12 cellular contexts compared by ENCODE assay signal in genomic region chr17:42009170-42009569, GRCh38. TPM values are rescaled to one million over a fixed set of nuclear protein-coding genes. Genes with fewer than 3 reads are reported as not detected.
DNase-seq lines count a peak whose midpoint lies in the region; TF ChIP-seq lines count a peak whose summit lies in the region.
"Had no signal": no experiment of that assay in that cellular context is flagged by ENCODE, and none has a peak within 500 bp of the region (broad histone marks: within the 10 kb centered on the region; RNA-seq: fewer than 3 reads in every experiment).

No MANE protein-coding gene starts in this region.

- H3K36me3 Mint-ChIP-seq in activated CD4-positive, alpha-beta T cell treated with anti-CD3 and anti-CD28 coated beads, Interleukin-2, amount 10 ng/mL, durations not matched to agents 24 days and 14 days (ENCODE audit: low read depth): peaks cover 23% of the 10 kb centered on the region

- intact Hi-C loops in activated CD4-positive, alpha-beta T cell treated with anti-CD3 and anti-CD28 coated beads, Interleukin-2, amount 10 ng/mL, durations not matched to agents 24 days and 14 days (cut with micrococcal nuclease): no loop called here
- intact Hi-C loops in ascending aorta (cut with DNase I): no loop called here

- H3K9me3 Mint-ChIP-seq in activated CD4-positive, alpha-beta T cell treated with anti-CD3 and anti-CD28 coated beads, Interleukin-2, amount 10 ng/mL, durations not matched to agents 24 days and 14 days: no peaks in the 10 kb centered on the region
- H3K9me3 Mint-ChIP-seq: T-helper 1 cell treated with Interleukin-12 subunit alpha and Interleukin-12 subunit beta and Interleukin-4 antibody, amounts not matched to agents 30 μg/mL and 1 μg/mL, for 36 hours had no signal

- no peaks in the 10 kb centered on the region for H3K27me3 Mint-ChIP-seq in activated CD4-positive, alpha-beta T cell treated with anti-CD3 and anti-CD28 coated beads, Interleukin-2, amount 10 ng/mL, durations not matched to agents 24 days and 14 days

- TF ChIP-seq CTCF in retinal pigment epithelial cell (conservative IDR thresholded peaks at IDR 0.05; ENCODE audit: low read depth, low read length): peak; percentile 9
- TF ChIP-seq CTCF in BE2C (IDR thresholded peaks at IDR 0.05; ENCODE audit: low read depth, low read length): no peak; the same call in 1 of the 2 replicates
- TF ChIP-seq CTCF in ascending aorta (IDR thresholded peaks at IDR 0.05): no peak

- H3K4me1 ChIP-seq in iPS-20b (ENCODE audit: insufficient read depth, low read length) (peaks cover 24% of the 10 kb centered on the region), BE2C (no peaks in the 10 kb centered on the region), ascending aorta (peaks cover 0 to 32% of the 10 kb centered on the region in 2 donors)

- peak overlapping the region; percentile 16 for H3K27ac ChIP-seq in iPS-20b (ENCODE audit: low read length)
- no peak overlapping the region for H3K27ac ChIP-seq in ascending aorta

- peaks cover 15% of the 10 kb centered on the region for H3K36me3 ChIP-seq in iPS-20b (ENCODE audit: insufficient read depth, low read depth, low read length)
- H3K36me3 ChIP-seq in BE2C: peaks cover 10% of the 10 kb centered on the region
- H3K36me3 ChIP-seq in ascending aorta: peaks cover 4% of the 10 kb centered on the region in 2 donors

- H3K4me3 Mint-ChIP-seq in activated CD4-positive, alpha-beta T cell treated with anti-CD3 and anti-CD28 coated beads, Interleukin-2, amount 10 ng/mL, durations not matched to agents 24 days and 14 days: no peak overlapping the region
- H3K4me3 Mint-ChIP-seq: T-helper 1 cell treated with Interleukin-12 subunit alpha and Interleukin-12 subunit beta and Interleukin-4 antibody, amounts not matched to agents 30 μg/mL and 1 μg/mL, for 36 hours had no signal

- no peaks in the 10 kb centered on the region for H3K9me3 ChIP-seq in iPS-20b (ENCODE audit: insufficient read depth, low read depth, low read length)
- H3K9me3 ChIP-seq in BE2C: no peaks in the 10 kb centered on the region
- no peaks in the 10 kb centered on the region for H3K9me3 ChIP-seq in ascending aorta

- peak overlapping the region; percentile 7; the same call in 1 of the 2 replicates for H3K9ac ChIP-seq in iPS-20b (ENCODE audit: low read depth, low read length)

- no peak overlapping the region for H3K4me3 ChIP-seq in iPS-20b (ENCODE audit: low read length)
- H3K4me3 ChIP-seq in retinal pigment epithelial cell (ENCODE audit: low read length): no peak overlapping the region
- no peak overlapping the region for H3K4me3 ChIP-seq in BE2C (ENCODE audit: low read depth, low read length)
- no peak overlapping the region for H3K4me3 ChIP-seq in ascending aorta

- H3K27me3 ChIP-seq in iPS-20b (ENCODE audit: insufficient read depth, low read length): no peaks in the 10 kb centered on the region
- no peaks in the 10 kb centered on the region for H3K27me3 ChIP-seq in BE2C
- no peaks in the 10 kb centered on the region for H3K27me3 ChIP-seq in ascending aorta

- peaks cover 36% of the 10 kb centered on the region for H3K4me1 Mint-ChIP-seq in activated CD4-positive, alpha-beta T cell treated with anti-CD3 and anti-CD28 coated beads, Interleukin-2, amount 10 ng/mL, durations not matched to agents 24 days and 14 days

- DNase-seq in activated CD4-positive, alpha-beta T cell treated with anti-CD3 and anti-CD28 coated beads, Interleukin-2, amount 10 ng/mL, durations not matched to agents 24 days and 14 days: no peak
- no peak for DNase-seq in activated CD4-positive, alpha-beta T cell treated with anti-CD3 and anti-CD28 coated beads, Interleukin-2, amount 50 U/mL, for 4 hours
- DNase-seq in amygdala (lab: John Stamatoyannopoulos, UW): peak in 49 of 56 donors; percentile 6 to 84 (median 47)
- DNase-seq in retinal pigment epithelial cell (ENCODE audit: low read depth): no peak
- DNase-seq in DMS114 treated with DMSO at 0.1 percent for 48 hours (lab: John Stamatoyannopoulos, UW; ENCODE audit: unreplicated experiment): no peak
- no peak for DNase-seq in BE2C
- DNase-seq in ascending aorta (ENCODE audit: low spot score in 2 of 2): no peak
- DNase-seq: effector CD4-positive, alpha-beta T cell; KG1; NCI-H526 had no signal

- H3K27ac Mint-ChIP-seq in activated CD4-positive, alpha-beta T cell treated with anti-CD3 and anti-CD28 coated beads, Interleukin-2, amount 10 ng/mL, durations not matched to agents 24 days and 14 days: peak overlapping the region; percentile 29
- H3K27ac Mint-ChIP-seq: T-helper 1 cell treated with Interleukin-12 subunit alpha and Interleukin-12 subunit beta and Interleukin-4 antibody, amounts not matched to agents 30 μg/mL and 1 μg/mL, for 36 hours had no signal

RNA-seq across cellular contexts. Expression of gene DNAJC7, which starts 8.1 kb away (rescaled TPM):
- total RNA-seq in activated CD4-positive, alpha-beta T cell treated with anti-CD3 and anti-CD28 coated beads, Interleukin-2, amount 10 ng/mL, durations not matched to agents 24 days and 14 days: 121 and 128 TPM in 2 replicates
- polyA plus RNA-seq in BE2C (2012; ENCODE audit: insufficient read depth, insufficient read length, low read depth): 202 TPM
- total RNA-seq in ascending aorta: 79.7 TPM

RNA-seq across cellular contexts. Expression of gene NKIRAS2, which starts 10.7 kb away (rescaled TPM):
- total RNA-seq in activated CD4-positive, alpha-beta T cell treated with anti-CD3 and anti-CD28 coated beads, Interleukin-2, amount 10 ng/mL, durations not matched to agents 24 days and 14 days: 29.5 and 30.3 TPM in 2 replicates
- polyA plus RNA-seq in BE2C (2012; ENCODE audit: insufficient read depth, insufficient read length, low read depth): 301 TPM
- total RNA-seq in ascending aorta: 63.6 TPM

RNA-seq across cellular contexts. Expression of gene C17orf113, which starts 41.2 kb away (rescaled TPM):
- 0.05 and 0.07 TPM in 2 replicates for total RNA-seq in activated CD4-positive, alpha-beta T cell treated with anti-CD3 and anti-CD28 coated beads, Interleukin-2, amount 10 ng/mL, durations not matched to agents 24 days and 14 days
- 5.3 TPM for polyA plus RNA-seq in BE2C (2012; ENCODE audit: insufficient read depth, insufficient read length, low read depth)
- 0.21 TPM for total RNA-seq in ascending aorta

RNA-seq across cellular contexts. Expression of gene CNP, which starts 42.6 kb away (rescaled TPM):
- total RNA-seq in activated CD4-positive, alpha-beta T cell treated with anti-CD3 and anti-CD28 coated beads, Interleukin-2, amount 10 ng/mL, durations not matched to agents 24 days and 14 days: 81.6 and 84.1 TPM in 2 replicates
- 30.2 TPM for polyA plus RNA-seq in BE2C (2012; ENCODE audit: insufficient read depth, insufficient read length, low read depth)
- 72.9 TPM for total RNA-seq in ascending aorta

Comparison
In these comparisons a context has a peak if more than half of its experiments do, and no peak if none do; other contexts are left out.
1. DNase-seq: peak in amygdala (49 of 56); none in activated CD4-positive, alpha-beta T cell treated with anti-CD3 and anti-CD28 coated beads, Interleukin-2, amount 10 ng/mL, durations not matched to agents 24 days and 14 days (single experiment), activated CD4-positive, alpha-beta T cell treated with anti-CD3 and anti-CD28 coated beads, Interleukin-2, amount 50 U/mL, for 4 hours (0 of 2), retinal pigment epithelial cell (single experiment), DMS114 treated with DMSO at 0.1 percent for 48 hours (single experiment), BE2C (single experiment) and ascending aorta (0 of 2).